ENCODE assay signal across 17 cellular contexts in the genomic region with DNA sequence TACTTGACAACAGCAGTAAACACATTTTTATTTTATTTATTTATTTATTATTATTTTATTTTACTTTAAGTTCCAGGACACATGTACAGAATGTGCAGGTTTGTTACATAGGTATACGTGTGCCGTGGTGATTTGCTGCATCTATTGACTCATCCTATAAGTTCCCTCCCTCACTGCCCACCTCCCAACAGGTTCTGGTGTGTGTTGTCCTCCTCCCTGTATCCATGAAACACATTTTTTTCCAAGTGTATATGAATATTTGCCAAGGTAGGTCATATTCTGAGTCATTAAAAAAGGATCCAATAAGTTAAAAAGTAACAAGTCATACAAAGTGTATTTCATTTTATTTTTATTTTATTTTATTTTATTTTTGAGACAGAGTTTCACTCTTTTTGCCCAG.
"Had no signal": no experiment of that assay in that cellular context is flagged by ENCODE, and none has a peak within 500 bp of the region (broad histone marks: within the 10 kb centered on the region; RNA-seq: fewer than 3 reads in every experiment).

No MANE protein-coding gene starts in this region.

- H3K9me3 Mint-ChIP-seq: activated T-helper 2 cell treated with anti-CD3 and anti-CD28 coated beads, Interferon-gamma antibody, Interleukin-2, Interleukin-4, amounts not matched to agents 10 μg/mL and 5 μg/mL and 100 μg/mL, durations not matched to agents 14 hours and 24 hours and 36 hours; dendritic cell treated with granulocyte-macrophage colony-stimulating factor and Interleukin-4, amounts not matched to agents 40 ng/mL and 50 ng/mL, for 4 days; endodermal cell; natural killer cell; T-helper 2 cell treated with Interferon-gamma antibody and Interleukin-4, amounts not matched to agents 5 μg/mL and 100 μg/mL, for 36 hours had no signal

- H3K27me3 Mint-ChIP-seq: dendritic cell treated with granulocyte-macrophage colony-stimulating factor and Interleukin-4, amounts not matched to agents 40 ng/mL and 50 ng/mL, for 4 days had no signal

- H3K4me3 ChIP-seq: upper lobe of left lung had no signal

- ATAC-seq: activated CD4-positive, CD25-positive, alpha-beta regulatory T cell treated with anti-CD3 and anti-CD28 coated beads, Interleukin-2, amount 50 U/mL, for 24 hours; left lobe of liver; natural killer cell; right cardiac atrium had no signal

- H3K27ac Mint-ChIP-seq: activated T-helper 2 cell treated with anti-CD3 and anti-CD28 coated beads, Interferon-gamma antibody, Interleukin-2, Interleukin-4, amounts not matched to agents 10 μg/mL and 5 μg/mL and 100 μg/mL, durations not matched to agents 14 hours and 24 hours and 36 hours; dendritic cell treated with granulocyte-macrophage colony-stimulating factor and Interleukin-4, amounts not matched to agents 40 ng/mL and 50 ng/mL, for 4 days; endodermal cell; natural killer cell; T-helper 2 cell treated with Interferon-gamma antibody and Interleukin-4, amounts not matched to agents 5 μg/mL and 100 μg/mL, for 36 hours had no signal

- H3K4me1 Mint-ChIP-seq: natural killer cell had no signal

- H3K4me3 Mint-ChIP-seq: dendritic cell treated with granulocyte-macrophage colony-stimulating factor and Interleukin-4, amounts not matched to agents 40 ng/mL and 50 ng/mL, for 4 days; endodermal cell; natural killer cell; T-helper 2 cell treated with Interferon-gamma antibody and Interleukin-4, amounts not matched to agents 5 μg/mL and 100 μg/mL, for 36 hours had no signal

- H3K4me1 ChIP-seq: upper lobe of left lung had no signal

- H3K27me3 ChIP-seq: brain microvascular endothelial cell, upper lobe of left lung had no signal

- H3K9me3 ChIP-seq: upper lobe of left lung had no signal

- H3K36me3 Mint-ChIP-seq: natural killer cell had no signal

- H3K36me3 ChIP-seq: brain microvascular endothelial cell, upper lobe of left lung had no signal

- DNase-seq: activated naive CD4-positive, alpha-beta T cell treated with anti-CD3 and anti-CD28 coated beads, Interleukin-2, amount 50 U/mL, for 16 hours; amniotic stem cell; brain microvascular endothelial cell; cerebellar nuclear complex; endodermal cell; natural killer cell; nucleus accumbens; right cardiac atrium; stimulated activated CD4-positive, alpha-beta T cell treated with anti-CD3 and anti-CD28 coated beads, Interleukin-1b, Interleukin-23, amount 100 ng/mL, for 48 hours; stimulated activated naive CD4-positive, alpha-beta T cell; substantia nigra had no signal

- H3K27ac ChIP-seq: brain microvascular endothelial cell, upper lobe of left lung had no signal
